Comparison of ENCODE assay signal across 14 cellular contexts in the genomic region with DNA sequence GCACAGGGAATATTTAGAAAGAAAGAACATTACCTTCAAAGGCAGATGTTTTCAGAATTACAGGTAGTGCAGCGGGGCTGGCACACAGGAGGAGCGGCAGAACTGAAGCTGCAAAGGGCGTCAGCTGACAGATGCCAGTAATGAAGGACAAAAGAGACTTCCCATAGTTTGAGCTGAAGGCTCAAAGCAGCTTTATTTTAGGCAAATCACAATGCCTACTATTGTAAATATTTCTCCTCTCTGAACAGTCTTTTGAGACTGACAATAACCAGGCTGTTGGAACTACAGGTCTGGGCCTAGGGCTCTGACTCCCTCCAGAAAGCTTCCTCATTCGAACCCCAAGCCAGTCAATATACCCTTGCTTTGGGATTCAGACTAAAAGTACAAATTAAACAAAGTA.
DNase-seq lines count a peak whose midpoint lies in the region; ATAC-seq and TF ChIP-seq lines count a peak whose summit lies in the region.
"Had no signal": no experiment of that assay in that cellular context is flagged by ENCODE, and none has a peak within 500 bp of the region (broad histone marks: within the 10 kb centered on the region; RNA-seq: fewer than 3 reads in every experiment).

No MANE protein-coding gene starts in this region.

- WGBS in body of pancreas, 2 donors, result 87 to 92% methylated on average over 4 of the region's 4 CpGs

- peaks cover 39% of the 10 kb centered on the region for H3K4me1 Mint-ChIP-seq in dendritic cell treated with granulocyte-macrophage colony-stimulating factor and Interleukin-4, amounts not matched to agents 40 ng/mL and 50 ng/mL, for 4 days (ENCODE audit: low read depth)
- H3K4me1 Mint-ChIP-seq in stimulated activated effector memory CD8-positive, alpha-beta T cell treated with anti-CD3 and anti-CD28 coated beads, Interleukin-12 subunit alpha, Interleukin-12 subunit beta, amount 100 ng/mL, for 72 hours, result no peaks in the 10 kb centered on the region
- no peaks in the 10 kb centered on the region for H3K4me1 Mint-ChIP-seq in immature natural killer cell
- H3K4me1 Mint-ChIP-seq in naive thymus-derived CD8-positive, alpha-beta T cell, result no peaks in the 10 kb centered on the region
- H3K4me1 Mint-ChIP-seq: CD4-positive, alpha-beta memory T cell had no signal

- no peaks in the 10 kb centered on the region for H3K36me3 ChIP-seq in body of pancreas (replicated peaks in 1 of 2; ENCODE audit: insufficient read depth in 1 of 2, low read depth in 2 of 2)

- H3K27me3 ChIP-seq in body of pancreas, result no peaks in the 10 kb centered on the region

- H3K27ac ChIP-seq in body of pancreas, result no peak overlapping the region
- H3K27ac ChIP-seq: GM23248 had no signal

- H3K36me3 Mint-ChIP-seq in dendritic cell treated with granulocyte-macrophage colony-stimulating factor and Interleukin-4, amounts not matched to agents 40 ng/mL and 50 ng/mL, for 4 days (ENCODE audit: low read depth), result no peaks in the 10 kb centered on the region
- H3K36me3 Mint-ChIP-seq in stimulated activated effector memory CD8-positive, alpha-beta T cell treated with anti-CD3 and anti-CD28 coated beads, Interleukin-12 subunit alpha, Interleukin-12 subunit beta, amount 100 ng/mL, for 72 hours, result no peaks in the 10 kb centered on the region
- H3K36me3 Mint-ChIP-seq in immature natural killer cell, result no peaks in the 10 kb centered on the region
- H3K36me3 Mint-ChIP-seq in naive thymus-derived CD8-positive, alpha-beta T cell, result no peaks in the 10 kb centered on the region
- H3K36me3 Mint-ChIP-seq: CD4-positive, alpha-beta memory T cell had no signal

- ATAC-seq in stimulated activated effector memory CD8-positive, alpha-beta T cell treated with anti-CD3 and anti-CD28 coated beads, Interleukin-12 subunit alpha, Interleukin-12 subunit beta, amount 100 ng/mL, for 72 hours, result peak; percentile 27
- ATAC-seq in body of pancreas, result no peak
- no peak for ATAC-seq in naive thymus-derived CD8-positive, alpha-beta T cell
- ATAC-seq: HCT116 had no signal

- H3K9me3 Mint-ChIP-seq in dendritic cell treated with granulocyte-macrophage colony-stimulating factor and Interleukin-4, amounts not matched to agents 40 ng/mL and 50 ng/mL, for 4 days, result no peaks in the 10 kb centered on the region
- no peaks in the 10 kb centered on the region for H3K9me3 Mint-ChIP-seq in stimulated activated effector memory CD8-positive, alpha-beta T cell treated with anti-CD3 and anti-CD28 coated beads, Interleukin-12 subunit alpha, Interleukin-12 subunit beta, amount 100 ng/mL, for 72 hours
- peaks cover 0 to 4% (median 0%) of the 10 kb centered on the region in 6 donors for H3K9me3 Mint-ChIP-seq in immature natural killer cell
- no peaks in the 10 kb centered on the region for H3K9me3 Mint-ChIP-seq in naive thymus-derived CD8-positive, alpha-beta T cell
- H3K9me3 Mint-ChIP-seq: CD4-positive, alpha-beta memory T cell; H9 had no signal

- H3K4me1 ChIP-seq in body of pancreas, result no peaks in the 10 kb centered on the region

- TF ChIP-seq CTCF in body of pancreas (IDR thresholded peaks at IDR 0.05), result no peak

- intact Hi-C loops in dendritic cell treated with granulocyte-macrophage colony-stimulating factor and Interleukin-4, amounts not matched to agents 40 ng/mL and 50 ng/mL, for 4 days (cut with micrococcal nuclease), result no loop called here
- intact Hi-C loops in body of pancreas (cut with DNase I), result no loop called here

- no peak for TF ChIP-seq POLR2A in body of pancreas (IDR thresholded peaks at IDR 0.05)

- DNase-seq in medulla oblongata (ENCODE audit: extremely low spot score) (peak; percentile 61), body of pancreas (no peak), immature natural killer cell (no peak), SW 1271 (lab: John Stamatoyannopoulos, UW) (no peak)
- DNase-seq in stimulated activated effector memory CD8-positive, alpha-beta T cell treated with anti-CD3 and anti-CD28 coated beads, Interleukin-12 subunit alpha, Interleukin-12 subunit beta, amount 100 ng/mL, for 72 hours (ENCODE audit: low spot score in 2 of 2), result no peak
- DNase-seq in naive thymus-derived CD8-positive, alpha-beta T cell, result no peak
- DNase-seq: Calu3; CD4-positive, alpha-beta memory T cell; COR-L47; DND-41; GM23248; H9 had no signal

- POLR2A ChIA-PET in naive thymus-derived CD8-positive, alpha-beta T cell (lab: Charles Lee), result no interaction called here

- H3K4me3 ChIP-seq in body of pancreas, result no peak overlapping the region
- H3K4me3 ChIP-seq: GM23248 had no signal

- no peaks in the 10 kb centered on the region for H3K9me3 ChIP-seq in body of pancreas

- no peak overlapping the region for H3K4me3 Mint-ChIP-seq in dendritic cell treated with granulocyte-macrophage colony-stimulating factor and Interleukin-4, amounts not matched to agents 40 ng/mL and 50 ng/mL, for 4 days
- no peak overlapping the region for H3K4me3 Mint-ChIP-seq in stimulated activated effector memory CD8-positive, alpha-beta T cell treated with anti-CD3 and anti-CD28 coated beads, Interleukin-12 subunit alpha, Interleukin-12 subunit beta, amount 100 ng/mL, for 72 hours
- H3K4me3 Mint-ChIP-seq in immature natural killer cell, result no peak overlapping the region
- no peak overlapping the region for H3K4me3 Mint-ChIP-seq in naive thymus-derived CD8-positive, alpha-beta T cell
- H3K4me3 Mint-ChIP-seq: CD4-positive, alpha-beta memory T cell; H9 had no signal

- peaks cover 6% of the 10 kb centered on the region for H3K27me3 Mint-ChIP-seq in dendritic cell treated with granulocyte-macrophage colony-stimulating factor and Interleukin-4, amounts not matched to agents 40 ng/mL and 50 ng/mL, for 4 days
- H3K27me3 Mint-ChIP-seq in immature natural killer cell (ENCODE audit: low read depth in 3 of 3), result peaks cover 0 to 9% (median 4%) of the 10 kb centered on the region in 3 donors
- peaks cover 3 to 15% (median 9%) of the 10 kb centered on the region in 5 donors for H3K27me3 Mint-ChIP-seq in naive thymus-derived CD8-positive, alpha-beta T cell

- peak overlapping the region; percentile 40 for H3K27ac Mint-ChIP-seq in dendritic cell treated with granulocyte-macrophage colony-stimulating factor and Interleukin-4, amounts not matched to agents 40 ng/mL and 50 ng/mL, for 4 days
- H3K27ac Mint-ChIP-seq in stimulated activated effector memory CD8-positive, alpha-beta T cell treated with anti-CD3 and anti-CD28 coated beads, Interleukin-12 subunit alpha, Interleukin-12 subunit beta, amount 100 ng/mL, for 72 hours, result no peak overlapping the region
- no peak overlapping the region for H3K27ac Mint-ChIP-seq in immature natural killer cell
- H3K27ac Mint-ChIP-seq in naive thymus-derived CD8-positive, alpha-beta T cell, result no peak overlapping the region
- H3K27ac Mint-ChIP-seq: CD4-positive, alpha-beta memory T cell had no signal
